Comparison of ENCODE assay signal across 34 cellular contexts in genomic region chr10:90041585-90041984, GRCh38.
"Had no signal": no experiment of that assay in that cellular context is flagged by ENCODE, and none has a peak within 500 bp of the region (broad histone marks: within the 10 kb centered on the region; RNA-seq: fewer than 3 reads in every experiment).

No MANE protein-coding gene starts in this region.

- H3K27ac Mint-ChIP-seq: activated B cell treated with CpG ODN at 0.5 μM for 24 hours; activated CD8-positive, alpha-beta memory T cell treated with anti-CD3 and anti-CD28 coated beads, Interleukin-2, amount 10 ng/mL, durations not matched to agents 7 days and 5 days; activated CD8-positive, alpha-beta T cell treated with anti-CD3 and anti-CD28 coated beads for 36 hours; activated naive CD4-positive, alpha-beta T cell treated with anti-CD3 and anti-CD28 coated beads for 36 hours; activated naive CD4-positive, alpha-beta T cell treated with anti-CD3 and anti-CD28 coated beads, Interleukin-2, amount 50 U/mL, for 24 hours; activated naive CD8-positive, alpha-beta T cell treated with anti-CD3 and anti-CD28 coated beads for 36 hours; activated naive CD8-positive, alpha-beta T cell treated with anti-CD3 and anti-CD28 coated beads, Interleukin-2, amount 50 U/mL, for 24 hours; activated T-helper 1 cell treated with anti-CD3 and anti-CD28 coated beads, Interleukin-12 subunit alpha, Interleukin-12 subunit beta, Interleukin-2, Interleukin-4 antibody, amounts not matched to agents 30 ng/mL and 10 ng/mL and 1 ng/mL, durations not matched to agents 14 hours and 24 hours and 36 hours; activated T-helper 2 cell treated with anti-CD3 and anti-CD28 coated beads, Interferon-gamma antibody, Interleukin-2, Interleukin-4, amounts not matched to agents 10 μg/mL and 5 μg/mL and 100 μg/mL, durations not matched to agents 14 hours and 24 hours and 36 hours; endodermal cell had no signal

- H3K4me3 Mint-ChIP-seq: activated B cell treated with CpG ODN at 0.5 μM for 24 hours; activated CD8-positive, alpha-beta memory T cell treated with anti-CD3 and anti-CD28 coated beads, Interleukin-2, amount 10 ng/mL, durations not matched to agents 7 days and 5 days; activated CD8-positive, alpha-beta T cell treated with anti-CD3 and anti-CD28 coated beads for 36 hours; activated naive CD4-positive, alpha-beta T cell treated with anti-CD3 and anti-CD28 coated beads for 36 hours; activated naive CD4-positive, alpha-beta T cell treated with anti-CD3 and anti-CD28 coated beads, Interleukin-2, amount 50 U/mL, for 24 hours; activated naive CD8-positive, alpha-beta T cell treated with anti-CD3 and anti-CD28 coated beads for 36 hours; activated naive CD8-positive, alpha-beta T cell treated with anti-CD3 and anti-CD28 coated beads, Interleukin-2, amount 50 U/mL, for 24 hours; activated T-helper 1 cell treated with anti-CD3 and anti-CD28 coated beads, Interleukin-12 subunit alpha, Interleukin-12 subunit beta, Interleukin-2, Interleukin-4 antibody, amounts not matched to agents 30 ng/mL and 10 ng/mL and 1 ng/mL, durations not matched to agents 14 hours and 24 hours and 36 hours; endodermal cell had no signal

- ATAC-seq: activated CD4-positive, CD25-positive, alpha-beta regulatory T cell treated with anti-CD3 and anti-CD28 coated beads, Interleukin-2, amount 50 U/mL, for 24 hours; activated CD8-positive, alpha-beta memory T cell treated with anti-CD3 and anti-CD28 coated beads, Interleukin-2, amount 10 ng/mL, durations not matched to agents 7 days and 5 days; activated CD8-positive, alpha-beta T cell treated with anti-CD3 and anti-CD28 coated beads for 36 hours; activated naive CD8-positive, alpha-beta T cell treated with anti-CD3 and anti-CD28 coated beads, Interleukin-2, amount 50 U/mL, for 24 hours; body of pancreas; esophagus mucosa; heart right ventricle had no signal

- H3K4me1 Mint-ChIP-seq: activated CD8-positive, alpha-beta memory T cell treated with anti-CD3 and anti-CD28 coated beads, Interleukin-2, amount 10 ng/mL, durations not matched to agents 7 days and 5 days; activated naive CD4-positive, alpha-beta T cell treated with anti-CD3 and anti-CD28 coated beads, Interleukin-2, amount 50 U/mL, for 24 hours; activated naive CD8-positive, alpha-beta T cell treated with anti-CD3 and anti-CD28 coated beads for 36 hours; activated naive CD8-positive, alpha-beta T cell treated with anti-CD3 and anti-CD28 coated beads, Interleukin-2, amount 50 U/mL, for 24 hours had no signal

- H3K27ac ChIP-seq: adrenal gland, body of pancreas, cardiac muscle cell, colonic mucosa, heart right ventricle, VCaP had no signal

- H3K36me3 Mint-ChIP-seq: activated CD8-positive, alpha-beta memory T cell treated with anti-CD3 and anti-CD28 coated beads, Interleukin-2, amount 10 ng/mL, durations not matched to agents 7 days and 5 days; activated naive CD4-positive, alpha-beta T cell treated with anti-CD3 and anti-CD28 coated beads, Interleukin-2, amount 50 U/mL, for 24 hours; activated naive CD8-positive, alpha-beta T cell treated with anti-CD3 and anti-CD28 coated beads for 36 hours had no signal

- H3K9me3 Mint-ChIP-seq: activated B cell treated with CpG ODN at 0.5 μM for 24 hours; activated CD8-positive, alpha-beta T cell treated with anti-CD3 and anti-CD28 coated beads for 36 hours; activated naive CD4-positive, alpha-beta T cell treated with anti-CD3 and anti-CD28 coated beads for 36 hours; activated naive CD4-positive, alpha-beta T cell treated with anti-CD3 and anti-CD28 coated beads, Interleukin-2, amount 50 U/mL, for 24 hours; activated naive CD8-positive, alpha-beta T cell treated with anti-CD3 and anti-CD28 coated beads for 36 hours; activated T-helper 1 cell treated with anti-CD3 and anti-CD28 coated beads, Interleukin-12 subunit alpha, Interleukin-12 subunit beta, Interleukin-2, Interleukin-4 antibody, amounts not matched to agents 30 ng/mL and 10 ng/mL and 1 ng/mL, durations not matched to agents 14 hours and 24 hours and 36 hours; activated T-helper 2 cell treated with anti-CD3 and anti-CD28 coated beads, Interferon-gamma antibody, Interleukin-2, Interleukin-4, amounts not matched to agents 10 μg/mL and 5 μg/mL and 100 μg/mL, durations not matched to agents 14 hours and 24 hours and 36 hours; endodermal cell had no signal

- H3K4me1 ChIP-seq: adrenal gland, body of pancreas, colonic mucosa, heart right ventricle had no signal

- H3K27me3 ChIP-seq: adrenal gland, body of pancreas, cardiac muscle cell, colonic mucosa, heart right ventricle had no signal

- H3K36me3 ChIP-seq: adrenal gland, cardiac muscle cell, colonic mucosa, heart right ventricle had no signal

- H3K27me3 Mint-ChIP-seq: activated CD8-positive, alpha-beta T cell treated with anti-CD3 and anti-CD28 coated beads for 36 hours; activated naive CD8-positive, alpha-beta T cell treated with anti-CD3 and anti-CD28 coated beads for 36 hours; activated naive CD8-positive, alpha-beta T cell treated with anti-CD3 and anti-CD28 coated beads, Interleukin-2, amount 50 U/mL, for 24 hours had no signal

- H3K4me3 ChIP-seq: adrenal gland, body of pancreas, cardiac muscle cell, colonic mucosa, heart right ventricle had no signal

- FAIRE-seq: frontal cortex had no signal

- H3K9me3 ChIP-seq: body of pancreas, colonic mucosa had no signal

- DNase-seq: activated B cell treated with CpG ODN at 0.5 μM for 24 hours; activated CD4-positive, alpha-beta T cell treated with anti-CD3 and anti-CD28 coated beads for 48 hours; activated CD4-positive, alpha-beta T cell treated with anti-CD3 and anti-CD28 coated beads, Interleukin-2, amount 50 U/mL, for 1 hour; activated CD4-positive, alpha-beta T cell treated with anti-CD3 and anti-CD28 coated beads, Interleukin-2, amount 50 U/mL, for 48 hours; activated CD8-positive, alpha-beta memory T cell treated with anti-CD3 and anti-CD28 coated beads, Interleukin-2, amount 10 ng/mL, durations not matched to agents 7 days and 5 days; activated CD8-positive, alpha-beta memory T cell treated with anti-CD3 and anti-CD28 coated beads, Interleukin-2, amount 50 U/mL, for 4 hours; activated CD8-positive, alpha-beta T cell treated with anti-CD3 and anti-CD28 coated beads for 36 hours; activated effector memory CD4-positive, alpha-beta T cell treated with anti-CD3 and anti-CD28 coated beads, Interleukin-2, amount 50 U/mL, for 16 hours; activated naive CD4-positive, alpha-beta T cell treated with anti-CD3 and anti-CD28 coated beads for 36 hours; activated naive CD8-positive, alpha-beta T cell treated with anti-CD3 and anti-CD28 coated beads for 36 hours; activated naive CD8-positive, alpha-beta T cell treated with anti-CD3 and anti-CD28 coated beads, Interleukin-2, amount 50 U/mL, for 24 hours; activated T-cell treated with anti-CD3 and anti-CD28 coated beads, Interleukin-2, amount 50 U/mL, for 1 hour; activated T-cell treated with anti-CD3 and anti-CD28 coated beads, Interleukin-2, amount 50 U/mL, for 48 hours; adrenal gland; amygdala; aorta; body of pancreas; central memory CD4-positive, alpha-beta T cell; cerebellar nuclear complex; colonic mucosa; effector memory CD4-positive, alpha-beta T cell; endodermal cell; foreskin fibroblast; glutamatergic neuron; heart right ventricle; T-helper 2 cell had no signal
